Comparison of ENCODE assay signal across 29 cellular contexts in genomic region chr2:34474646-34475045, GRCh38.
"Had no signal": no experiment of that assay in that cellular context is flagged by ENCODE, and none has a peak within 500 bp of the region (broad histone marks: within the 10 kb centered on the region; RNA-seq: fewer than 3 reads in every experiment).

No MANE protein-coding gene starts in this region.

- DNase-seq: activated B cell treated with CpG ODN at 0.5 μM for 24 hours; activated CD4-positive, alpha-beta T cell treated with anti-CD3 and anti-CD28 coated beads for 48 hours; activated CD4-positive, alpha-beta T cell treated with anti-CD3 and anti-CD28 coated beads, Interleukin-2, amount 50 U/mL, for 1 hour; activated CD4-positive, alpha-beta T cell treated with anti-CD3 and anti-CD28 coated beads, Interleukin-2, amount 50 U/mL, for 48 hours; activated CD8-positive, alpha-beta memory T cell treated with anti-CD3 and anti-CD28 coated beads for 24 hours; activated CD8-positive, alpha-beta T cell treated with anti-CD3 and anti-CD28 coated beads for 36 hours; activated effector memory CD4-positive, alpha-beta T cell treated with Interleukin-2 at 50 U/mL for 16 hours; activated gamma-delta T cell treated with Interleukin-2 at 50 U/mL for 16 hours; activated naive CD4-positive, alpha-beta T cell treated with anti-CD3 and anti-CD28 coated beads, Interleukin-2, amount 50 U/mL, for 16 hours; activated naive CD4-positive, alpha-beta T cell treated with Interleukin-2 at 50 U/mL for 16 hours; activated T-cell treated with anti-CD3 and anti-CD28 coated beads, Interleukin-2, amount 50 U/mL, for 4 hours; amniotic stem cell; anterior cingulate cortex; brain microvascular endothelial cell; dorsolateral prefrontal cortex; effector memory CD4-positive, alpha-beta T cell; endodermal cell; erythroblast; foreskin keratinocyte; gastrocnemius medialis; glutamatergic neuron; T-helper 1 cell; T-helper 17 cell; T1000; WERI-Rb-1 had no signal

- H3K27me3 ChIP-seq: brain microvascular endothelial cell, dorsolateral prefrontal cortex, esophagus muscularis mucosa, foreskin keratinocyte, gastrocnemius medialis had no signal

- FAIRE-seq: astrocyte, bronchial epithelial cell had no signal

- H3K4me3 ChIP-seq: coronary artery, dorsolateral prefrontal cortex, esophagus muscularis mucosa, gastrocnemius medialis had no signal

- H3K27ac ChIP-seq: brain microvascular endothelial cell, coronary artery, dorsolateral prefrontal cortex, esophagus muscularis mucosa, foreskin keratinocyte, gastrocnemius medialis, WERI-Rb-1 had no signal

- H3K36me3 ChIP-seq: brain microvascular endothelial cell, esophagus muscularis mucosa, gastrocnemius medialis, WERI-Rb-1 had no signal

- H3K9me3 ChIP-seq: esophagus muscularis mucosa, gastrocnemius medialis had no signal

- H3K4me1 ChIP-seq: esophagus muscularis mucosa, foreskin keratinocyte, gastrocnemius medialis had no signal
